Comparison of ENCODE assay signal across 1 cellular context in genomic region chr17:78252111-78252634, GRCh38.
TF ChIP-seq lines count a peak whose summit lies in the region.

No MANE protein-coding gene starts in this region.

TF ChIP-seq in WTC11, 78 proteins besides CTCF, POLR2A, EP300 and RAD21 (continued from another document):
- TF ChIP-seq JAZF1 (CRISPR knock-in tag; IDR thresholded peaks at IDR 0.05) = no peak
- TF ChIP-seq SMAD3 (CRISPR knock-in tag; IDR thresholded peaks at IDR 0.05; ENCODE audit: borderline replicate concordance) = no peak
- TF ChIP-seq TEAD4 (CRISPR knock-in tag; IDR thresholded peaks at IDR 0.05) = no peak
- TF ChIP-seq ZNF423 (CRISPR knock-in tag; IDR thresholded peaks at IDR 0.05) = no peak
- TF ChIP-seq NFE2L1 (CRISPR knock-in tag; IDR thresholded peaks at IDR 0.05) = no peak
- TF ChIP-seq EMX1 (CRISPR knock-in tag; IDR thresholded peaks at IDR 0.05) = no peak
- TF ChIP-seq MXD4 (CRISPR knock-in tag; IDR thresholded peaks at IDR 0.05; ENCODE audit: borderline replicate concordance) = no peak
TF ChIP-seq in WTC11: peak in this region for 0.
